ENCODE assay signal across 12 cellular contexts in genomic region chr4:168840988-168841681, GRCh38.
DNase-seq lines count a peak whose midpoint lies in the region; ATAC-seq and TF ChIP-seq lines count a peak whose summit lies in the region.
"Had no signal": no experiment of that assay in that cellular context is flagged by ENCODE, and none has a peak within 500 bp of the region (broad histone marks: within the 10 kb centered on the region; RNA-seq: fewer than 3 reads in every experiment).

No MANE protein-coding gene starts in this region.

- H3K27ac Mint-ChIP-seq in GM23338: peak overlapping the region; percentile 55
- H3K27ac Mint-ChIP-seq: activated naive CD4-positive, alpha-beta T cell treated with anti-CD3 and anti-CD28 coated beads, Interleukin-2, amount 50 U/mL, for 72 hours had no signal

- H3K27ac ChIP-seq in GM23338 (ENCODE audit: low read depth) (peak overlapping the region; percentile 56), RWPE1 (peak overlapping the region; percentile 83), heart left ventricle (peak overlapping the region; percentile 51 to 97 (median 86)), rectal smooth muscle tissue (ENCODE audit: low read depth, low read length) (peak overlapping the region; percentile 70)

- peaks cover 8% of the 10 kb centered on the region; the same call in 1 of the 2 replicates for H3K79me2 ChIP-seq in GM23338 (replicated peaks; ENCODE audit: insufficient read depth)

- no peaks in the 10 kb centered on the region for H4K20me1 ChIP-seq in GM23338 (replicated peaks; ENCODE audit: insufficient read depth)

- ATAC-seq in GM23338 (peak; percentile 90), heart left ventricle (peak; percentile 23 to 74 (median 44)), GM21390 (IDR thresholded peaks at IDR 0.05; ENCODE audit: unreplicated experiment) (no peak), HG02852 (IDR thresholded peaks at IDR 0.05; ENCODE audit: unreplicated experiment) (no peak)
- no peak for ATAC-seq in activated CD4-positive, CD25-positive, alpha-beta regulatory T cell treated with anti-CD3 and anti-CD28 coated beads, Interleukin-2, amount 50 U/mL, for 24 hours
- ATAC-seq: Panc1 had no signal

- H3K36me3 ChIP-seq in GM23338 (ENCODE audit: insufficient read depth) (no peaks in the 10 kb centered on the region), heart left ventricle (peaks cover 0 to 3% (median 0%) of the 10 kb centered on the region in 9 donors), rectal smooth muscle tissue (ENCODE audit: control insufficient read depth, insufficient read depth, low read length) (no peaks in the 10 kb centered on the region)

- no peak overlapping the region for H3K9ac ChIP-seq in rectal smooth muscle tissue (ENCODE audit: low read length)

- DNase-seq in GM23338 (ENCODE audit: low spot score): peak; percentile 87
- DNase-seq in RWPE1 (ENCODE audit: low spot score): no peak
- DNase-seq in heart left ventricle: peak in 4 of 5 donors; percentile 39 to 69 (median 54)
- DNase-seq in mesenteric fat pad (ENCODE audit: low spot score): no peak
- DNase-seq: activated CD4-positive, alpha-beta T cell treated with anti-CD3 and anti-CD28 coated beads for 1 hour; NCI-H1048 had no signal

- TF ChIP-seq POLR2A in heart left ventricle (IDR thresholded peaks at IDR 0.05): no peak

- CTCF ChIA-PET in RWPE1 (lab: Yijun Ruan, JAX): no interaction called here

- WGBS in heart left ventricle, 4 donors: 74 to 80% (median 80%) methylated on average over 9 of the region's 9 CpGs

- H3K27me3 ChIP-seq in GM23338 (ENCODE audit: insufficient read depth) (no peaks in the 10 kb centered on the region), heart left ventricle (no peaks in the 10 kb centered on the region), rectal smooth muscle tissue (ENCODE audit: control insufficient read depth, insufficient read depth, low read length) (no peaks in the 10 kb centered on the region)

- H2AFZ ChIP-seq in GM23338: no peak overlapping the region

- H3K4me1 ChIP-seq in GM23338 (ENCODE audit: insufficient read depth) (peaks cover 48% of the 10 kb centered on the region), heart left ventricle (peaks cover 5 to 98% (median 59%) of the 10 kb centered on the region in 12 donors), rectal smooth muscle tissue (ENCODE audit: control insufficient read depth, insufficient read depth, low read length) (peaks cover 67% of the 10 kb centered on the region)

- peaks cover 4% of the 10 kb centered on the region for H3K27me3 Mint-ChIP-seq in GM23338 (ENCODE audit: insufficient read depth, low read depth, poor library complexity)

- H3K9me3 ChIP-seq in heart left ventricle: no peaks in the 10 kb centered on the region

- peak overlapping the region; percentile 0; the same call in 1 of the 2 replicates for H3K4me2 ChIP-seq in GM23338

- no peaks in the 10 kb centered on the region; the same call in 2 of the 3 replicates for H3K9me3 Mint-ChIP-seq in GM23338
- H3K9me3 Mint-ChIP-seq: activated naive CD4-positive, alpha-beta T cell treated with anti-CD3 and anti-CD28 coated beads, Interleukin-2, amount 50 U/mL, for 72 hours had no signal

- H3K4me1 Mint-ChIP-seq in GM23338: peaks cover 71% of the 10 kb centered on the region

- POLR2A ChIA-PET in RWPE1 (lab: Yijun Ruan, JAX; ENCODE audit: low non-redundant PET): no interaction called here

- no peak overlapping the region for H3K4me3 Mint-ChIP-seq in GM23338

- H3K9me2 ChIP-seq in GM23338 (ENCODE audit: insufficient read depth): no peaks in the 10 kb centered on the region

- intact Hi-C loops in heart left ventricle (cut with DNase I): no loop called here

- no peaks in the 10 kb centered on the region for H3F3A ChIP-seq in GM23338 (replicated peaks; ENCODE audit: low read depth)

- peaks cover 20% of the 10 kb centered on the region; the same call in 2 of the 3 replicates for H3K36me3 Mint-ChIP-seq in GM23338 (ENCODE audit: low read depth)

- H3K4me3 ChIP-seq in GM23338: no peak overlapping the region
- peak overlapping the region in 1 of 12 donors; percentile 5 for H3K4me3 ChIP-seq in heart left ventricle
- H3K4me3 ChIP-seq in rectal smooth muscle tissue (ENCODE audit: low read length): no peak overlapping the region

- TF ChIP-seq CTCF in GM23338 (conservative IDR thresholded peaks at IDR 0.05; ENCODE audit: low read depth in 2 of 2) (no peak), RWPE1 (conservative IDR thresholded peaks at IDR 0.05; ENCODE audit: low read depth) (no peak), heart left ventricle (IDR thresholded peaks at IDR 0.05) (no peak)

TF ChIP-seq in GM23338, 12 proteins besides CTCF, POLR2A, EP300 and RAD21:
- TF ChIP-seq ZNF462 (CRISPR knock-in tag; IDR thresholded peaks at IDR 0.05) (peak; percentile 72), ZNF331 (CRISPR knock-in tag; IDR thresholded peaks at IDR 0.05; ENCODE audit: low read depth) (0 out of 2 replicates have a peak, but pooled peaks have one; percentile 2), NANOG (IDR thresholded peaks at IDR 0.05; ENCODE audit: borderline replicate concordance) (peak; percentile 49; the same call in 1 of the 2 replicates), CREB1 (CRISPR knock-in tag; IDR thresholded peaks at IDR 0.05; ENCODE audit: low read depth) (0 out of 2 replicates have a peak, but pooled peaks have one; percentile 4), EZH2phosphoT487 (IDR thresholded peaks at IDR 0.05; ENCODE audit: unreplicated experiment) (no peak)
TF ChIP-seq in GM23338: peak in this region for 4.

Comparison
In these comparisons a context has a peak if more than half of its experiments do, and no peak if none do; other contexts are left out.
1. ATAC-seq: peak in GM23338 (single experiment) and heart left ventricle (4 of 4); none in activated CD4-positive, CD25-positive, alpha-beta regulatory T cell treated with anti-CD3 and anti-CD28 coated beads, Interleukin-2, amount 50 U/mL, for 24 hours (0 of 2), GM21390 (single experiment) and HG02852 (single experiment).
2. DNase-seq: peak in GM23338 (single experiment) and heart left ventricle (4 of 5); none in RWPE1 (single experiment) and mesenteric fat pad (single experiment).
3. Peak in every context shown above with its lines, with median percentiles within 50 percentile points of each other: H3K27ac ChIP-seq.